In the genomic region with DNA sequence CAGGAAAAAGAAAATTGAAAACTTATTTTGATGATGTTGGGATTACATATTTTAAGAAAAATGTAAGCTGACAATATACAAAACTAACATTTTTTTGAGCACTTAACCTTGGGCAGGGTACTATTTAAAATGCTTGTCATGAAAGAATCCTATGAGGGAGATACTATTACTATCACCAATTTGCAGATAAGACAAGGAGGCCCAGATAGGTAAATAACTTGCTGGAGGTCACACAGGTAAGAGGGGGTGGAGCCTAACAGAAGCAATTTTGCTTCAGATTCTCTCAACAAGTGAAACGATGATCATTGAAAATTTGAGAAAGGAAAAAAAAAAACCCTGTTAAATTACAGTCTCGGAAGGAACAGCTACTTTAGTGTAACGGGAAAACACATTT, we compare ENCODE assay signal across 1 cellular context.
TF ChIP-seq lines count a peak whose summit lies in the region.

No MANE protein-coding gene starts in this region.

TF ChIP-seq in HepG2, 621 proteins besides CTCF, POLR2A, EP300 and RAD21:
- no peak for TF ChIP-seq MBNL3 (CRISPR knock-in tag; conservative IDR thresholded peaks at IDR 0.05)
- no peak for TF ChIP-seq PHF8 (CRISPR knock-in tag; IDR thresholded peaks at IDR 0.05)
- TF ChIP-seq ZNF12 (CRISPR knock-in tag; IDR thresholded peaks at IDR 0.05) = peak; percentile 72; the same call in 1 of the 2 replicates
- TF ChIP-seq RBFOX2 (IDR thresholded peaks at IDR 0.05; ENCODE audit: low read depth, low read length) = 0 out of 2 replicates have a peak, but pooled peaks have one; percentile 41
- TF ChIP-seq ZNF3 (CRISPR knock-in tag; IDR thresholded peaks at IDR 0.05) = no peak
